21 cellular contexts compared by ENCODE assay signal in genomic region chr13:97121894-97122293, GRCh38.
A peak's percentile ranks its signal among the peaks of the same experiment; 100 is the strongest.
DNase-seq lines count a peak whose midpoint lies in the region; ATAC-seq, FAIRE-seq and TF ChIP-seq lines count a peak whose summit lies in the region.
"Had no signal": no experiment of that assay in that cellular context is flagged by ENCODE, and none has a peak within 500 bp of the region (broad histone marks: within the 10 kb centered on the region; RNA-seq: fewer than 3 reads in every experiment).

No MANE protein-coding gene starts in this region.

- H2AK5ac ChIP-seq in mesendoderm (ENCODE audit: low read length): no peak overlapping the region

- peak overlapping the region; percentile 16 for H3K4me3 Mint-ChIP-seq in Calu3 (ENCODE audit: low read depth, unreplicated experiment)
- H3K4me3 Mint-ChIP-seq: CD8-positive, alpha-beta memory T cell had no signal

- CTCF ChIA-PET in Calu3 (lab: Charles Lee) (no interaction called here), PC-3 (lab: Charles Lee) (no interaction called here)

- no peak overlapping the region for H3K23ac ChIP-seq in mesendoderm (ENCODE audit: low read length)

- no peak overlapping the region for H3K56ac ChIP-seq in mesendoderm (ENCODE audit: low read length)

- peaks cover 4% of the 10 kb centered on the region for H3F3A ChIP-seq in PC-3 (ENCODE audit: low read length, unreplicated experiment)

- H3K4me1 ChIP-seq in PC-3 (ENCODE audit: insufficient read depth, low read length): peaks cover 62% of the 10 kb centered on the region
- H3K4me1 ChIP-seq in mesendoderm (ENCODE audit: control insufficient read depth, low read depth, low read length): peaks cover 11% of the 10 kb centered on the region
- peaks cover 0 to 54% (median 32%) of the 10 kb centered on the region in 4 donors for H3K4me1 ChIP-seq in stomach

- peaks cover 48% of the 10 kb centered on the region for H3K4me1 Mint-ChIP-seq in Calu3 (ENCODE audit: low read depth, unreplicated experiment)

- H2AFZ ChIP-seq in PC-3 (ENCODE audit: low read length): no peak overlapping the region

- no peaks in the 10 kb centered on the region for H4K20me1 ChIP-seq in PC-3 (ENCODE audit: low read length)

- peak overlapping the region; percentile 94 for H3K27ac ChIP-seq in PC-3 (ENCODE audit: low read length)
- H3K27ac ChIP-seq in mesendoderm (ENCODE audit: low read depth, low read length): no peak overlapping the region
- H3K27ac ChIP-seq in stomach: no peak overlapping the region
- H3K27ac ChIP-seq: left ventricle myocardium inferior, right atrium auricular region, testis had no signal

- H3K27me3 ChIP-seq in PC-3 (ENCODE audit: low read length) (no peaks in the 10 kb centered on the region), bronchial epithelial cell (ENCODE audit: control insufficient read depth, insufficient read depth, low read length) (no peaks in the 10 kb centered on the region), mesendoderm (ENCODE audit: insufficient read depth, low read length, poor library complexity) (no peaks in the 10 kb centered on the region), stomach (no peaks in the 10 kb centered on the region)
- H3K27me3 ChIP-seq: right atrium auricular region, testis had no signal

- intact Hi-C loops in Calu3 (cut with micrococcal nuclease; ENCODE audit: unreplicated experiment): no loop called here
- intact Hi-C loops in PC-3 (cut with micrococcal nuclease): loop anchor here (1.0 to 2.0 kb wide), 4 partner anchors 13 to 173 kb away; partner anchors contain the start of gene MBNL2
- intact Hi-C loops in stomach (cut with DNase I; ENCODE audit: low total_unique reads): no loop called here

- H2BK5ac ChIP-seq in mesendoderm (ENCODE audit: low read length): no peak overlapping the region

- H4K5ac ChIP-seq in mesendoderm (ENCODE audit: low read length): no peak overlapping the region

- no peaks in the 10 kb centered on the region for H3K9me2 ChIP-seq in PC-3 (replicated peaks; ENCODE audit: low read length)

- no peaks in the 10 kb centered on the region for H3K79me1 ChIP-seq in mesendoderm (ENCODE audit: low read length)

- peaks cover 2% of the 10 kb centered on the region for H3K9me3 Mint-ChIP-seq in Calu3 (ENCODE audit: low read depth, unreplicated experiment)
- H3K9me3 Mint-ChIP-seq: activated naive CD4-positive, alpha-beta T cell treated with anti-CD3 and anti-CD28 coated beads, Interleukin-2, amount 50 U/mL, for 72 hours; CD8-positive, alpha-beta memory T cell had no signal

- no peak overlapping the region for H3K18ac ChIP-seq in mesendoderm (ENCODE audit: low read length)

- H3K4me2 ChIP-seq in PC-3 (ENCODE audit: low read length): peak overlapping the region; percentile 71
- H3K4me2 ChIP-seq in mesendoderm (ENCODE audit: low read length): no peak overlapping the region

- H3K4me3 ChIP-seq in PC-3 (ENCODE audit: low read length): no peak overlapping the region
- no peak overlapping the region for H3K4me3 ChIP-seq in bronchial epithelial cell (ENCODE audit: low read depth, low read length)
- H3K4me3 ChIP-seq in mesendoderm (ENCODE audit: low read length): no peak overlapping the region
- H3K4me3 ChIP-seq in stomach: no peak overlapping the region
- H3K4me3 ChIP-seq: left ventricle myocardium inferior, right atrium auricular region, testis had no signal

- no peak for FAIRE-seq in bronchial epithelial cell (lab: Jason Lieb, UNC)

- H3K27ac Mint-ChIP-seq in Calu3 (ENCODE audit: unreplicated experiment): peak overlapping the region; percentile 76
- H3K27ac Mint-ChIP-seq: activated naive CD4-positive, alpha-beta T cell treated with anti-CD3 and anti-CD28 coated beads, Interleukin-2, amount 50 U/mL, for 72 hours had no signal

- TF ChIP-seq CTCF in Calu3 (IDR thresholded peaks at IDR 0.05; ENCODE audit: unreplicated experiment) (no peak), PC-3 (conservative IDR thresholded peaks at IDR 0.05; ENCODE audit: low read depth, low read length) (no peak), bronchial epithelial cell (IDR thresholded peaks at IDR 0.05; ENCODE audit: insufficient read depth, low read length, severe bottlenecking) (no peak), stomach (IDR thresholded peaks at IDR 0.05) (no peak), omental fat pad (IDR thresholded peaks at IDR 0.05) (no peak)

- no peak overlapping the region for H4K8ac ChIP-seq in mesendoderm (ENCODE audit: low read depth, low read length)

- H3K79me2 ChIP-seq in PC-3 (ENCODE audit: low read length): no peaks in the 10 kb centered on the region
- no peaks in the 10 kb centered on the region for H3K79me2 ChIP-seq in mesendoderm (ENCODE audit: control insufficient read depth, insufficient read depth, low read length)

- H3K9me3 ChIP-seq in PC-3 (ENCODE audit: low read length) (no peaks in the 10 kb centered on the region), stomach (no peaks in the 10 kb centered on the region)
- H3K9me3 ChIP-seq: left ventricle myocardium inferior, right atrium auricular region, testis had no signal

- H2BK120ac ChIP-seq in mesendoderm (ENCODE audit: low read depth, low read length): no peak overlapping the region

- no peaks in the 10 kb centered on the region for H3K36me3 ChIP-seq in PC-3 (ENCODE audit: low read depth, low read length)
- no peaks in the 10 kb centered on the region for H3K36me3 ChIP-seq in bronchial epithelial cell (ENCODE audit: control insufficient read depth, insufficient read depth, low read length)
- no peaks in the 10 kb centered on the region for H3K36me3 ChIP-seq in mesendoderm (ENCODE audit: control insufficient read depth, insufficient read depth, low read length)
- no peaks in the 10 kb centered on the region for H3K36me3 ChIP-seq in stomach
- H3K36me3 ChIP-seq: left ventricle myocardium inferior, right atrium auricular region had no signal

- no peak overlapping the region for H2BK15ac ChIP-seq in mesendoderm (replicated peaks; ENCODE audit: low read depth)

- POLR2A ChIA-PET in PC-3 (lab: Charles Lee; ENCODE audit: unreplicated experiment): no interaction called here

- H3K4ac ChIP-seq in mesendoderm (ENCODE audit: low read depth, low read length): no peak overlapping the region

- no peaks in the 10 kb centered on the region for H3K36me3 Mint-ChIP-seq in Calu3 (ENCODE audit: insufficient read depth, unreplicated experiment)
- H3K36me3 Mint-ChIP-seq: activated naive CD4-positive, alpha-beta T cell treated with anti-CD3 and anti-CD28 coated beads, Interleukin-2, amount 50 U/mL, for 72 hours had no signal

- DNase-seq in Calu3 (no peak), PC-3 (peak; percentile 53), bronchial epithelial cell (ENCODE audit: low read depth) (peak; percentile 51), mesendoderm (peak; percentile 84), stomach (no peak), left lobe of liver (ENCODE audit: low spot score) (no peak), omental fat pad (ENCODE audit: low spot score) (no peak), NCI-H82 treated with DMSO at 0.1 percent for 48 hours (lab: John Stamatoyannopoulos, UW; ENCODE audit: unreplicated experiment) (no peak)
- DNase-seq: activated CD4-positive, CD25-positive, alpha-beta regulatory T cell; activated CD8-positive, alpha-beta memory T cell treated with anti-CD3 and anti-CD28 coated beads for 24 hours; activated T-cell treated with anti-CD3 and anti-CD28 coated beads, Interleukin-2, amount 50 U/mL, for 48 hours; CD8-positive, alpha-beta memory T cell; DMS79 treated with DMSO at 0.1 percent for 48 hours; Kasumi-1; left ventricle myocardium inferior; NCI-H1105 treated with DMSO at 0.1 percent for 48 hours; NCI-H526 treated with DMSO at 0.1 percent for 48 hours; T-helper 9 cell; testis had no signal

- peak overlapping the region; percentile 60 for H3K9ac ChIP-seq in PC-3 (ENCODE audit: low read length)
- H3K9ac ChIP-seq in mesendoderm (ENCODE audit: low read length): no peak overlapping the region

- no TSS peak for BruUV-seq in Calu3 (replicated peaks; lab: Mats Ljungman, UMichigan)
- TSS peak; percentile 51 for BruUV-seq in PC-3 (replicated peaks; lab: Mats Ljungman, UMichigan)

- H3K27me3 Mint-ChIP-seq in Calu3 (ENCODE audit: unreplicated experiment): no peaks in the 10 kb centered on the region

- no peak for TF ChIP-seq EP300 in stomach (IDR thresholded peaks at IDR 0.05)

- no peak for TF ChIP-seq POLR2A in stomach (IDR thresholded peaks at IDR 0.05)

- ATAC-seq in PC-3 (peak; percentile 39), left lobe of liver (no peak), omental fat pad (ENCODE audit: low FRiP score) (no peak)
- ATAC-seq: activated naive CD4-positive, alpha-beta T cell treated with anti-CD3 and anti-CD28 coated beads, Interleukin-2, amount 50 U/mL, for 72 hours had no signal

Comparison
In these comparisons a context has a peak if more than half of its experiments do, and no peak if none do; other contexts are left out.
1. DNase-seq: peak in PC-3 (single experiment), bronchial epithelial cell (single experiment) and mesendoderm (single experiment); none in Calu3 (single experiment), stomach (single experiment), left lobe of liver (single experiment), omental fat pad (single experiment) and NCI-H82 treated with DMSO at 0.1 percent for 48 hours (single experiment).